In genomic region chr12:6684609-6685008, GRCh38 we compare ENCODE assay signal across 8 cellular contexts. TPM values are rescaled to one million over a fixed set of nuclear protein-coding genes. Genes with fewer than 3 reads are reported as not detected.
DNase-seq lines count a peak whose midpoint lies in the region; ATAC-seq and TF ChIP-seq lines count a peak whose summit lies in the region.

No MANE protein-coding gene starts in this region.

- DNase-seq in A172 (ENCODE audit: low spot score): peak; percentile 18
- peak; percentile 73 for DNase-seq in G401 (ENCODE audit: low spot score)
- peak; percentile 59 for DNase-seq in NCI-H2227 (lab: John Stamatoyannopoulos, UW; ENCODE audit: unreplicated experiment)
- peak; percentile 44 for DNase-seq in inferior parietal cortex (ENCODE audit: extremely low spot score)
- DNase-seq in transverse colon: no peak
- DNase-seq in 8988T: no peak

- H3K36me3 ChIP-seq in transverse colon: peaks cover 0 to 8% (median 3%) of the 10 kb centered on the region in 4 donors

- peak in 4 of 5 experiments; percentile 38 to 52 (median 46) for TF ChIP-seq CTCF in transverse colon (IDR thresholded peaks at IDR 0.05)

- no peaks in the 10 kb centered on the region for H3K9me3 ChIP-seq in transverse colon

- ATAC-seq in activated T-helper 17 cell treated with anti-CD3 and anti-CD28 coated beads, Interleukin-2, amount 50 U/mL, for 72 hours (replicated peaks): peak; percentile 42
- no peak for ATAC-seq in HG03460 (IDR thresholded peaks at IDR 0.05; ENCODE audit: unreplicated experiment)

- no peak for TF ChIP-seq POLR2A in transverse colon (IDR thresholded peaks at IDR 0.05)

- H3K27ac Mint-ChIP-seq in activated T-helper 17 cell treated with anti-CD3 and anti-CD28 coated beads, Interleukin-2, amount 50 U/mL, for 72 hours: peak overlapping the region; percentile 90

- no peaks in the 10 kb centered on the region for H3K27me3 ChIP-seq in transverse colon

- in situ Hi-C loops in G401 (cut with HindIII; ENCODE audit: low sequenced_read_pairs): no loop called here
- in situ Hi-C loops in transverse colon (cut with MboI; ENCODE audit: low pct_ligation_motif_present in 1 of 4, low pct_unique_long_range_greater_than_20kb in 1 of 4, low sequenced_read_pairs in 3 of 4): no loop called here

- intact Hi-C loops in transverse colon (cut with DNase I; ENCODE audit: low total_unique reads): no loop called here

- peaks cover 17 to 38% (median 18%) of the 10 kb centered on the region in 4 donors for H3K4me1 ChIP-seq in transverse colon

- H3K27me3 Mint-ChIP-seq in activated T-helper 17 cell treated with anti-CD3 and anti-CD28 coated beads, Interleukin-2, amount 50 U/mL, for 72 hours: no peaks in the 10 kb centered on the region

- peaks cover 99% of the 10 kb centered on the region for H3K36me3 Mint-ChIP-seq in activated T-helper 17 cell treated with anti-CD3 and anti-CD28 coated beads, Interleukin-2, amount 50 U/mL, for 72 hours (ENCODE audit: low read depth)

- H3K4me1 Mint-ChIP-seq in activated T-helper 17 cell treated with anti-CD3 and anti-CD28 coated beads, Interleukin-2, amount 50 U/mL, for 72 hours: peaks cover 43% of the 10 kb centered on the region

- peak overlapping the region; percentile 95 for H3K4me3 Mint-ChIP-seq in activated T-helper 17 cell treated with anti-CD3 and anti-CD28 coated beads, Interleukin-2, amount 50 U/mL, for 72 hours

- WGBS in transverse colon (ENCODE audit: low coverage in 1 of 2), 2 donors: 52 to 76% methylated on average over 2 to 6 of the region's 6 CpGs

- no peaks in the 10 kb centered on the region for H3K9me3 Mint-ChIP-seq in activated T-helper 17 cell treated with anti-CD3 and anti-CD28 coated beads, Interleukin-2, amount 50 U/mL, for 72 hours

- peak overlapping the region in 1 of 4 donors; percentile 5 for H3K27ac ChIP-seq in transverse colon

- H3K4me3 ChIP-seq in transverse colon: no peak overlapping the region

- TF ChIP-seq EP300 in transverse colon (IDR thresholded peaks at IDR 0.05; ENCODE audit: low read depth): no peak

RNA-seq across cellular contexts. Expression of gene ZNF384, which starts 4.6 kb away (rescaled TPM):
- 6.4 and 9.2 TPM in 2 replicates for total RNA-seq in A172 (2014; rRNA removed; shearing (Covaris generic))
- 14.9 and 25.5 TPM in 2 replicates for total RNA-seq in G401 (2014; rRNA removed; shearing (Covaris generic))
- 10 to 100 TPM; 80.6 to 88.7 TPM for total RNA-seq in activated T-helper 17 cell treated with anti-CD3 and anti-CD28 coated beads, Interleukin-2, amount 50 U/mL, for 72 hours
- total RNA-seq in transverse colon: 10 to 100 TPM; 34.8 to 49.4 (median 42.8) TPM

RNA-seq across cellular contexts. Expression of gene PIANP, which starts 16.0 kb away (rescaled TPM):
- 0.24 and 2.3 TPM in 2 replicates for total RNA-seq in A172 (2014; rRNA removed; shearing (Covaris generic))
- total RNA-seq in G401 (2014; rRNA removed; shearing (Covaris generic)): 0.44 and 4.4 TPM in 2 replicates
- total RNA-seq in activated T-helper 17 cell treated with anti-CD3 and anti-CD28 coated beads, Interleukin-2, amount 50 U/mL, for 72 hours: 1 to 10 TPM in 1 of 2 donors, under 1 TPM in 1; 0.41 to 1.4 TPM
- total RNA-seq in transverse colon: under 1 TPM in 1 of 4 donors, not detected in 3; 0.64 TPM

RNA-seq across cellular contexts. Expression of gene ING4, which starts 21.7 kb away (rescaled TPM):
- total RNA-seq in A172 (2014; rRNA removed; shearing (Covaris generic)): 23.7 and 27.4 TPM in 2 replicates
- 33.0 and 47.7 TPM in 2 replicates for total RNA-seq in G401 (2014; rRNA removed; shearing (Covaris generic))
- 10 to 100 TPM; 13.4 to 25.6 TPM for total RNA-seq in activated T-helper 17 cell treated with anti-CD3 and anti-CD28 coated beads, Interleukin-2, amount 50 U/mL, for 72 hours
- 100 to 1,000 TPM in 1 of 4 donors, 10 to 100 TPM in 3; 41.8 to 165 (median 56.6) TPM for total RNA-seq in transverse colon

RNA-seq across cellular contexts. Expression of gene ACRBP, which starts 37.4 kb away (rescaled TPM):
- total RNA-seq in A172 (2014; rRNA removed; shearing (Covaris generic)): 0.65 TPM in 1 of 2 replicates, not detected in the other
- not detected in 2 replicates for total RNA-seq in G401 (2014; rRNA removed; shearing (Covaris generic))
- total RNA-seq in activated T-helper 17 cell treated with anti-CD3 and anti-CD28 coated beads, Interleukin-2, amount 50 U/mL, for 72 hours: 1 to 10 TPM in 1 of 2 donors, under 1 TPM in 1; 0.78 to 2.6 TPM
- 1 to 10 TPM in 3 of 4 donors, not detected in 1; 2.2 to 2.9 (median 2.7) TPM for total RNA-seq in transverse colon

RNA-seq across cellular contexts. Expression of gene COPS7A, which starts 39.2 kb away (rescaled TPM):
- total RNA-seq in A172 (2014; rRNA removed; shearing (Covaris generic)): 40.7 and 45.7 TPM in 2 replicates
- 47.0 and 47.6 TPM in 2 replicates for total RNA-seq in G401 (2014; rRNA removed; shearing (Covaris generic))
- total RNA-seq in activated T-helper 17 cell treated with anti-CD3 and anti-CD28 coated beads, Interleukin-2, amount 50 U/mL, for 72 hours: 10 to 100 TPM; 36.5 to 38.7 TPM
- total RNA-seq in transverse colon: 10 to 100 TPM; 13.1 to 44.9 (median 36.9) TPM

Comparison
In these comparisons a context has a peak if more than half of its experiments do, and no peak if none do; other contexts are left out.
1. DNase-seq: peak in A172 (single experiment), G401 (single experiment), NCI-H2227 (single experiment) and inferior parietal cortex (single experiment); none in transverse colon (single experiment) and 8988T (single experiment).